8 cellular contexts compared by ENCODE assay signal in genomic region chr17:18183334-18184142, GRCh38. TPM values are rescaled to one million over a fixed set of nuclear protein-coding genes. Genes with fewer than 3 reads are reported as not detected.
DNase-seq lines count a peak whose midpoint lies in the region; FAIRE-seq and TF ChIP-seq lines count a peak whose summit lies in the region.

Gene ALKBH5 (plus strand): TSS chr17:18183828. CDS start chr17:18184244, 416 bp downstream.

- no peak within 1 kb of the TSS for H4K91ac ChIP-seq in neuronal stem cell (ENCODE audit: low read depth, low read length, poor library complexity)

- H2BK5ac ChIP-seq in neuronal stem cell (ENCODE audit: low read length), result peak within 1 kb of the TSS; percentile 97

- H3K14ac ChIP-seq in neuronal stem cell (ENCODE audit: low read length), result peak within 1 kb of the TSS; percentile 97

- peak within 1 kb of the TSS; percentile 98 for H3K27ac Mint-ChIP-seq in HFFc6
- peak within 1 kb of the TSS; percentile 96 for H3K27ac Mint-ChIP-seq in activated naive CD4-positive, alpha-beta T cell treated with anti-CD3 and anti-CD28 coated beads for 36 hours

- peak within 1 kb of the TSS; percentile 95 for H2AFZ ChIP-seq in neuronal stem cell (ENCODE audit: low read length)

- peak within 1 kb of the TSS; percentile 100 for H3K27ac ChIP-seq in neuronal stem cell (replicated peaks; ENCODE audit: low read length)

- H2AK5ac ChIP-seq in neuronal stem cell (ENCODE audit: low read depth, low read length), result peak within 1 kb of the TSS; percentile 77

- peaks cover 21% of the 10 kb centered on the region for H3K36me3 Mint-ChIP-seq in HFFc6 (ENCODE audit: low read depth)
- peaks cover 28% of the 10 kb centered on the region for H3K36me3 Mint-ChIP-seq in activated naive CD4-positive, alpha-beta T cell treated with anti-CD3 and anti-CD28 coated beads for 36 hours (ENCODE audit: low read depth)

- H3K4me3 ChIP-seq in GM08714 (ENCODE audit: low read length) (peak within 1 kb of the TSS; percentile 94), neuronal stem cell (ENCODE audit: low read length in 2 of 2) (peak within 1 kb of the TSS; percentile 89 to 97)

- no peak within 1 kb of the TSS for H2BK120ac ChIP-seq in neuronal stem cell (ENCODE audit: low read depth, low read length)

- no peak within 1 kb of the TSS for H3K4ac ChIP-seq in neuronal stem cell (ENCODE audit: low read length)

- intact Hi-C loops in activated naive CD4-positive, alpha-beta T cell treated with anti-CD3 and anti-CD28 coated beads for 36 hours (cut with micrococcal nuclease), result loop anchor here (1.0 to 10.0 kb wide), 16 partner anchors 25 to 1179 kb away; partner anchors contain the start of genes ATPAF2, B9D1, DRC3 and GID4

- DNase-seq in HFFc6, result peak; percentile 100
- DNase-seq in NAMALWA (ENCODE audit: low spot score), result peak; percentile 96
- peak; percentile 100 for DNase-seq in SK-N-DZ (ENCODE audit: low spot score)
- DNase-seq in activated naive CD4-positive, alpha-beta T cell treated with anti-CD3 and anti-CD28 coated beads for 36 hours, result peak; percentile 98
- DNase-seq in frontal cortex (ENCODE audit: low spot score in 2 of 2), result peak; percentile 97 to 98
- peak; percentile 99 for DNase-seq in neuronal stem cell (ENCODE audit: low spot score)

- no CpG with 5 or more reads among the region's 98 CpGs for WGBS in neuronal stem cell (ENCODE audit: extremely low coverage in 2 of 2, insufficient read length in 2 of 2, insufficient replicate concordance in 1 of 2), 2 donors

- peak; percentile 78 for TF ChIP-seq CTCF in HFFc6 (IDR thresholded peaks at IDR 0.05)
- TF ChIP-seq CTCF in subcutaneous adipose tissue (IDR thresholded peaks at IDR 0.05; ENCODE audit: low read depth), result no peak

- peak within 1 kb of the TSS; percentile 100 for H3K9ac ChIP-seq in neuronal stem cell (ENCODE audit: low read depth, low read length, poor library complexity)

- H3K4me1 ChIP-seq in neuronal stem cell (ENCODE audit: control insufficient read depth in 2 of 2, insufficient read depth in 1 of 2, low read depth in 1 of 2, low read length in 2 of 2), result peaks cover 33 to 39% of the 10 kb centered on the region in 2 donors

- H4K8ac ChIP-seq in neuronal stem cell (ENCODE audit: low read depth, low read length), result no peak within 1 kb of the TSS

- no peak within 1 kb of the TSS for H2BK12ac ChIP-seq in neuronal stem cell (ENCODE audit: low read length)

- peaks cover 52% of the 10 kb centered on the region for H3K4me1 Mint-ChIP-seq in HFFc6 (ENCODE audit: low read depth)
- peaks cover 52% of the 10 kb centered on the region for H3K4me1 Mint-ChIP-seq in activated naive CD4-positive, alpha-beta T cell treated with anti-CD3 and anti-CD28 coated beads for 36 hours (ENCODE audit: low read depth)

- H3K9me3 ChIP-seq in neuronal stem cell (replicated peaks in 1 of 2; ENCODE audit: control insufficient read depth in 2 of 2, insufficient read depth in 1 of 2, low read depth in 1 of 2, low read length in 2 of 2), result no peaks in the 10 kb centered on the region

- H3K36me3 ChIP-seq in neuronal stem cell (replicated peaks in 1 of 2; ENCODE audit: control insufficient read depth in 2 of 2, insufficient read depth in 2 of 2, low read length in 2 of 2), result peaks cover 18 to 36% of the 10 kb centered on the region in 2 donors

- H3K27me3 ChIP-seq in neuronal stem cell (ENCODE audit: control insufficient read depth in 3 of 3, insufficient read depth in 3 of 3, low read depth in 1 of 3, low read length in 3 of 3), result no peaks in the 10 kb centered on the region

- no peaks in the 10 kb centered on the region for H3K9me3 Mint-ChIP-seq in HFFc6
- H3K9me3 Mint-ChIP-seq in activated naive CD4-positive, alpha-beta T cell treated with anti-CD3 and anti-CD28 coated beads for 36 hours, result no peaks in the 10 kb centered on the region

- CTCF ChIA-PET in activated naive CD4-positive, alpha-beta T cell treated with anti-CD3 and anti-CD28 coated beads for 36 hours (lab: Charles Lee), result interaction anchor here (0.6 to 1.9 kb wide), 7 partner anchors 8 to 61 kb away, joined by 3 to 10 read pairs (median 4); no protein-coding TSS in a partner anchor

- H3K4me2 ChIP-seq in neuronal stem cell (ENCODE audit: insufficient read depth, low read length, poor library complexity, severe bottlenecking), result peak within 1 kb of the TSS; percentile 99

- no peaks in the 10 kb centered on the region; the same call in 1 of the 2 replicates for H3K27me3 Mint-ChIP-seq in HFFc6 (ENCODE audit: insufficient read depth)
- H3K27me3 Mint-ChIP-seq in activated naive CD4-positive, alpha-beta T cell treated with anti-CD3 and anti-CD28 coated beads for 36 hours (ENCODE audit: low read depth), result no peaks in the 10 kb centered on the region

- H2BK15ac ChIP-seq in neuronal stem cell (ENCODE audit: low read length), result no peak within 1 kb of the TSS

- H3K79me1 ChIP-seq in neuronal stem cell (ENCODE audit: low read depth, low read length), result peaks cover 7% of the 10 kb centered on the region

- no peak for FAIRE-seq in frontal cortex (lab: Jason Lieb, UNC)

- peak within 1 kb of the TSS; percentile 92 for H3K4me3 Mint-ChIP-seq in HFFc6
- peak within 1 kb of the TSS; percentile 96 for H3K4me3 Mint-ChIP-seq in activated naive CD4-positive, alpha-beta T cell treated with anti-CD3 and anti-CD28 coated beads for 36 hours

- H3K23ac ChIP-seq in neuronal stem cell (ENCODE audit: low read depth, low read length, poor library complexity), result peak within 1 kb of the TSS; percentile 96

- peak within 1 kb of the TSS; percentile 99 for H3K18ac ChIP-seq in neuronal stem cell (ENCODE audit: low read length)

RNA-seq across cellular contexts. Expression of gene ALKBH5, which starts in this region (rescaled TPM):
- total RNA-seq in HFFc6 (2021; fragmentation: NEBNext Ultra II Directional; extraction: Animal tissue kit (Norgen Biotek cat#: 25700)), result 100 to 1,000 TPM in 3 of 6 experiments, 10 to 100 TPM in 3; 90.2 to 117 (median 103) TPM
- polyA plus RNA-seq in SK-N-DZ (2014; cell fraction: cytosol; rRNA removed), result 65.7 and 68.3 TPM in 2 replicates
- polyA plus RNA-seq in SK-N-DZ (2014; cell fraction: nucleus; rRNA removed), result 39.1 and 41.5 TPM in 2 replicates
- total RNA-seq in activated naive CD4-positive, alpha-beta T cell treated with anti-CD3 and anti-CD28 coated beads for 36 hours, result 10 to 100 TPM; 83.4 to 86.7 TPM
- 82.7 TPM for total RNA-seq in frontal cortex
- 74.3 TPM for polyA plus RNA-seq in neuronal stem cell (2013, experiment 1 of 2)
- polyA plus RNA-seq in neuronal stem cell (2013, experiment 2 of 2), result 79.4 TPM
- 10 to 100 TPM; 57.5 to 69.6 (median 67.5) TPM for total RNA-seq in subcutaneous adipose tissue

Comparison
In these comparisons a context has a peak if more than half of its experiments do, and no peak if none do; other contexts are left out.
1. Peak in every context shown above with its lines: DNase-seq, H3K4me3 ChIP-seq and H3K27ac ChIP-seq.